In genomic region chr15:101170568-101171350, GRCh38 we compare ENCODE assay signal across 13 cellular contexts.
DNase-seq lines count a peak whose midpoint lies in the region; ATAC-seq and TF ChIP-seq lines count a peak whose summit lies in the region.
"Had no signal": no experiment of that assay in that cellular context is flagged by ENCODE, and none has a peak within 500 bp of the region (broad histone marks: within the 10 kb centered on the region; RNA-seq: fewer than 3 reads in every experiment).

No MANE protein-coding gene starts in this region.

- no peaks in the 10 kb centered on the region for H3K9me2 ChIP-seq in OCI-LY7 (ENCODE audit: insufficient read depth, low read length)

- CTCF ChIA-PET in OCI-LY7 (lab: Charles Lee; ENCODE audit: unreplicated experiment) = no interaction called here

- DNase-seq in M059J (ENCODE audit: low read depth) = peak; percentile 57
- DNase-seq in gastrocnemius medialis = peak in 1 of 2 donors; percentile 53
- no peak for DNase-seq in OCI-LY7 (ENCODE audit: low spot score)
- DNase-seq in RPMI8226 = no peak
- no peak for DNase-seq in activated CD4-positive, CD25-positive, alpha-beta regulatory T cell treated with anti-CD3 and anti-CD28 coated beads, Interleukin-2, amount 50 U/mL, for 72 hours
- DNase-seq: activated CD4-positive, alpha-beta T cell treated with anti-CD3 and anti-CD28 coated beads, Interleukin-2, amount 50 U/mL, for 48 hours; COR-L47; erythroblast; left lung had no signal

- POLR2A ChIA-PET in OCI-LY7 (lab: Charles Lee) = no interaction called here

- TF ChIP-seq CTCF in gastrocnemius medialis (IDR thresholded peaks at IDR 0.05 in 4 of 5, conservative IDR thresholded peaks at IDR 0.05 in 1 of 5) = no peak
- no peak for TF ChIP-seq CTCF in OCI-LY7 (conservative IDR thresholded peaks at IDR 0.05; ENCODE audit: low read length)

- peaks cover 89 to 95% (median 94%) of the 10 kb centered on the region in 10 experiments for H3K4me1 ChIP-seq in BLaER1 treated with 17β-estradiol and CSF1 and Interleukin-3, amounts not matched to agents 10 nM and 100 nM
- H3K4me1 ChIP-seq in gastrocnemius medialis (peaks cover 12 to 32% of the 10 kb centered on the region in 2 donors), OCI-LY7 (ENCODE audit: insufficient read depth, low read length, poor library complexity, severe bottlenecking) (no peaks in the 10 kb centered on the region)
- H3K4me1 ChIP-seq: parathyroid adenoma had no signal

- no peaks in the 10 kb centered on the region for H3K27me3 ChIP-seq in BLaER1 treated with 17β-estradiol and CSF1 and Interleukin-3, amounts not matched to agents 10 nM and 100 nM
- no peaks in the 10 kb centered on the region for H3K27me3 ChIP-seq in gastrocnemius medialis
- H3K27me3 ChIP-seq: left lung had no signal

- H3K9me3 ChIP-seq in BLaER1 treated with 17β-estradiol and CSF1 and Interleukin-3, amounts not matched to agents 10 nM and 100 nM (replicated peaks in 1 of 11) = peaks cover 10 to 12% (median 11%) of the 10 kb centered on the region in 11 experiments
- H3K9me3 ChIP-seq in gastrocnemius medialis (peaks cover 0 to 7% (median 0%) of the 10 kb centered on the region in 3 donors), OCI-LY7 (ENCODE audit: low read length) (peaks cover 17% of the 10 kb centered on the region)

- no peak overlapping the region for H2AFZ ChIP-seq in OCI-LY7 (ENCODE audit: low read length)
- H2AFZ ChIP-seq: parathyroid adenoma had no signal

- peak overlapping the region in 10 of 11 experiments; percentile 44 to 94 (median 88); a peak in 12 of 22 replicates for H3K27ac ChIP-seq in BLaER1 treated with 17β-estradiol and CSF1 and Interleukin-3, amounts not matched to agents 10 nM and 100 nM
- H3K27ac ChIP-seq in gastrocnemius medialis = no peak overlapping the region
- H3K27ac ChIP-seq in OCI-LY7 (ENCODE audit: low read depth, low read length, poor library complexity, severe bottlenecking) = no peak overlapping the region
- H3K27ac ChIP-seq: parathyroid adenoma had no signal

- H4K20me1 ChIP-seq in BLaER1 treated with 17β-estradiol and CSF1 and Interleukin-3, amounts not matched to agents 10 nM and 100 nM = peaks cover 0 to 19% (median 0%) of the 10 kb centered on the region in 11 experiments; a peak in 2 of 22 replicates
- no peaks in the 10 kb centered on the region for H4K20me1 ChIP-seq in OCI-LY7 (ENCODE audit: insufficient read depth, low read length)

- no TSS peak for BruUV-seq in OCI-LY7 (replicated peaks; lab: Mats Ljungman, UMichigan)

- no peak for TF ChIP-seq POLR2A in gastrocnemius medialis (IDR thresholded peaks at IDR 0.05)

- in situ Hi-C loops in gastrocnemius medialis (cut with MboI; ENCODE audit: low sequenced_read_pairs in 4 of 4) = loop anchor here in 1 of 4 donors (10.0 kb wide), 1 partner anchor 74 kb away; no protein-coding TSS in a partner anchor

- intact Hi-C loops in gastrocnemius medialis (cut with DNase I; ENCODE audit: low total_unique reads) (no loop called here), OCI-LY7 (cut with micrococcal nuclease; ENCODE audit: unreplicated experiment) (no loop called here)

- ATAC-seq in esophagus mucosa = peak; percentile 27
- peak; percentile 40 to 50 for ATAC-seq in gastrocnemius medialis
- ATAC-seq in GM18498 (IDR thresholded peaks at IDR 0.05; ENCODE audit: unreplicated experiment) = no peak
- ATAC-seq: left lung had no signal

- peaks cover 0 to 16% (median 11%) of the 10 kb centered on the region in 11 experiments; a peak in 14 of 22 replicates for H3K36me3 ChIP-seq in BLaER1 treated with 17β-estradiol and CSF1 and Interleukin-3, amounts not matched to agents 10 nM and 100 nM
- peaks cover 0 to 4% of the 10 kb centered on the region in 2 donors for H3K36me3 ChIP-seq in gastrocnemius medialis
- no peaks in the 10 kb centered on the region for H3K36me3 ChIP-seq in OCI-LY7 (ENCODE audit: insufficient read depth, low read length)

- no peaks in the 10 kb centered on the region for H3K79me2 ChIP-seq in OCI-LY7 (ENCODE audit: insufficient read depth, low read depth, low read length)
- H3K79me2 ChIP-seq: parathyroid adenoma had no signal

- H3K4me3 ChIP-seq in BLaER1 treated with 17β-estradiol and CSF1 and Interleukin-3, amounts not matched to agents 10 nM and 100 nM = no peak overlapping the region
- H3K4me3 ChIP-seq in gastrocnemius medialis = no peak overlapping the region
- no peak overlapping the region for H3K4me3 ChIP-seq in OCI-LY7 (ENCODE audit: low read depth, low read length, poor library complexity, severe bottlenecking)
- H3K4me3 ChIP-seq: left lung had no signal

- H3K4me2 ChIP-seq in BLaER1 treated with 17β-estradiol and CSF1 and Interleukin-3, amounts not matched to agents 10 nM and 100 nM = peak overlapping the region; percentile 75 to 94 (median 90)
- H3K4me2 ChIP-seq in OCI-LY7 (ENCODE audit: low read length) = no peak overlapping the region

- peak overlapping the region in 2 of 11 experiments; percentile 41 to 80; a peak in 2 of 22 replicates for H3K9ac ChIP-seq in BLaER1 treated with 17β-estradiol and CSF1 and Interleukin-3, amounts not matched to agents 10 nM and 100 nM
- H3K9ac ChIP-seq: parathyroid adenoma had no signal

Comparison
In these comparisons a context has a peak if more than half of its experiments do, and no peak if none do; other contexts are left out.
1. H3K27ac ChIP-seq: peak in BLaER1 treated with 17β-estradiol and CSF1 and Interleukin-3, amounts not matched to agents 10 nM and 100 nM (10 of 11); none in gastrocnemius medialis (0 of 4) and OCI-LY7 (single experiment).